ENCODE assay signal across 15 cellular contexts in the genomic region with DNA sequence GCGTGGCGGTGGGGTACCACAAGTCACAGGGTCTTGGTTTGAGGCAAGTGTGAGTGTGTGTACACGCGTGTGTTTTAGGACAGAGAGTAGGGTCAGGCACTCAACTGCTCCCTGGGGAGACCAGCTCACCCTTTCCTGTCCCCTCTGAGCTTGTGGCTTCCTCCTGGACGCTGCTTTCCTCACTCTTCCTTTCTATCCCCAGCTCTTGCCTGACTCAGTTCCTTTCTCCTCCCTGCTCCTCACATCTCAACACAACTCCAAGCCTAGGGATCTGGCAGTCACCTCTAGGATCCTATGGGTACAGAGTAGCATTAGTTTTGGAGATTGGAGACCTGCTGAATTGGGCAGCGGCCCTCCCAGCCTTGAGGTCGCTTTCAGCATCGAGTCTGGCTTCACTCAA. TPM values are rescaled to one million over a fixed set of nuclear protein-coding genes. Genes with fewer than 3 reads are reported as not detected.
DNase-seq lines count a peak whose midpoint lies in the region; ATAC-seq and TF ChIP-seq lines count a peak whose summit lies in the region.
"Had no signal": no experiment of that assay in that cellular context is flagged by ENCODE, and none has a peak within 500 bp of the region (broad histone marks: within the 10 kb centered on the region; RNA-seq: fewer than 3 reads in every experiment).

No MANE protein-coding gene starts in this region.

- peak overlapping the region in 1 of 2 donors; percentile 53 for H3K4me3 ChIP-seq in neuronal stem cell (ENCODE audit: low read length in 2 of 2)
- H3K4me3 ChIP-seq in uterus: no peak overlapping the region

- H3K36me3 ChIP-seq in neuronal stem cell (replicated peaks in 1 of 2; ENCODE audit: control insufficient read depth in 2 of 2, insufficient read depth in 2 of 2, low read length in 2 of 2) (peaks cover 2 to 15% of the 10 kb centered on the region in 2 donors), uterus (no peaks in the 10 kb centered on the region)

- no peak overlapping the region for H2BK120ac ChIP-seq in neuronal stem cell (ENCODE audit: low read depth, low read length)

- no peaks in the 10 kb centered on the region for H3K9me3 ChIP-seq in neuronal stem cell (replicated peaks in 1 of 2; ENCODE audit: control insufficient read depth in 2 of 2, insufficient read depth in 1 of 2, low read depth in 1 of 2, low read length in 2 of 2)
- no peaks in the 10 kb centered on the region for H3K9me3 ChIP-seq in uterus

- peaks cover 10% of the 10 kb centered on the region for H3K79me1 ChIP-seq in neuronal stem cell (ENCODE audit: low read depth, low read length)

- no peak overlapping the region for H3K4me2 ChIP-seq in neuronal stem cell (ENCODE audit: insufficient read depth, low read length, poor library complexity, severe bottlenecking)

- H4K91ac ChIP-seq in neuronal stem cell (ENCODE audit: low read depth, low read length, poor library complexity): no peak overlapping the region

- H4K8ac ChIP-seq in neuronal stem cell (ENCODE audit: low read depth, low read length): no peak overlapping the region

- H3K36me3 Mint-ChIP-seq in natural killer cell treated with Interleukin-12 subunit alpha and Interleukin-12 subunit beta and Interleukin-15 and Interleukin-18, amount 100 ng/mL, for 72 hours: no peaks in the 10 kb centered on the region
- H3K36me3 Mint-ChIP-seq in natural killer cell: no peaks in the 10 kb centered on the region
- peaks cover 53% of the 10 kb centered on the region for H3K36me3 Mint-ChIP-seq in effector memory CD8-positive, alpha-beta T cell (ENCODE audit: insufficient read depth)

- H3K4me1 Mint-ChIP-seq in natural killer cell treated with Interleukin-12 subunit alpha and Interleukin-12 subunit beta and Interleukin-15 and Interleukin-18, amount 100 ng/mL, for 72 hours (ENCODE audit: low read depth in 2 of 2): peaks cover 59 to 68% of the 10 kb centered on the region in 2 donors
- peaks cover 68 to 85% of the 10 kb centered on the region in 2 donors for H3K4me1 Mint-ChIP-seq in natural killer cell
- peaks cover 70 to 83% of the 10 kb centered on the region in 2 donors for H3K4me1 Mint-ChIP-seq in effector memory CD8-positive, alpha-beta T cell (ENCODE audit: low read depth in 2 of 2)

- H3K9me3 Mint-ChIP-seq in natural killer cell treated with Interleukin-12 subunit alpha and Interleukin-12 subunit beta and Interleukin-15 and Interleukin-18, amount 100 ng/mL, for 72 hours: no peaks in the 10 kb centered on the region
- no peaks in the 10 kb centered on the region for H3K9me3 Mint-ChIP-seq in natural killer cell
- no peaks in the 10 kb centered on the region for H3K9me3 Mint-ChIP-seq in effector memory CD8-positive, alpha-beta T cell
- H3K9me3 Mint-ChIP-seq: dendritic cell treated with granulocyte-macrophage colony-stimulating factor and Interleukin-4, amounts not matched to agents 40 ng/mL and 50 ng/mL, for 4 days had no signal

- H3K27ac ChIP-seq in neuronal stem cell (replicated peaks; ENCODE audit: low read length) (no peak overlapping the region), uterus (peak overlapping the region; percentile 92 to 99)

- H3K14ac ChIP-seq in neuronal stem cell (ENCODE audit: low read length): no peak overlapping the region

- TF ChIP-seq POLR2A in uterus (IDR thresholded peaks at IDR 0.05): no peak

- DNase-seq in natural killer cell treated with Interleukin-12 subunit alpha and Interleukin-12 subunit beta and Interleukin-15 and Interleukin-18, amount 100 ng/mL, for 72 hours (ENCODE audit: low spot score): no peak
- DNase-seq in natural killer cell (no peak), neuronal stem cell (ENCODE audit: low spot score) (no peak), uterus (no peak), NCI-H2196 treated with DMSO at 0.1 percent for 48 hours (lab: John Stamatoyannopoulos, UW; ENCODE audit: unreplicated experiment) (no peak), ureter (ENCODE audit: low spot score) (no peak)
- no peak for DNase-seq in effector memory CD8-positive, alpha-beta T cell
- DNase-seq: activated CD8-positive, alpha-beta memory T cell treated with anti-CD3 and anti-CD28 coated beads for 24 hours; GDM1; GOT3; hippocampal formation; NCI-H2029 treated with DMSO at 0.1 percent for 48 hours; retina had no signal

- no CpG with 5 or more reads among the region's 8 CpGs for WGBS in neuronal stem cell (ENCODE audit: extremely low coverage in 2 of 2, insufficient read length in 2 of 2, insufficient replicate concordance in 1 of 2), 2 donors

- H2BK12ac ChIP-seq in neuronal stem cell (ENCODE audit: low read length): no peak overlapping the region

- peak overlapping the region; percentile 12 for H2AK5ac ChIP-seq in neuronal stem cell (ENCODE audit: low read depth, low read length)

- H2AFZ ChIP-seq in neuronal stem cell (ENCODE audit: low read length): no peak overlapping the region

- intact Hi-C loops in natural killer cell (cut with micrococcal nuclease): no loop called here
- intact Hi-C loops in uterus (cut with DNase I; ENCODE audit: low total_unique reads): no loop called here

- H3K4ac ChIP-seq in neuronal stem cell (ENCODE audit: low read length): no peak overlapping the region

- no peak overlapping the region for H3K23ac ChIP-seq in neuronal stem cell (ENCODE audit: low read depth, low read length, poor library complexity)

- H3K27me3 ChIP-seq in neuronal stem cell (ENCODE audit: control insufficient read depth in 3 of 3, insufficient read depth in 3 of 3, low read depth in 1 of 3, low read length in 3 of 3) (peaks cover 0 to 6% (median 0%) of the 10 kb centered on the region in 3 experiments), uterus (no peaks in the 10 kb centered on the region)

- peaks cover 26 to 27% of the 10 kb centered on the region in 2 donors for H3K27me3 Mint-ChIP-seq in natural killer cell treated with Interleukin-12 subunit alpha and Interleukin-12 subunit beta and Interleukin-15 and Interleukin-18, amount 100 ng/mL, for 72 hours
- peaks cover 3 to 11% of the 10 kb centered on the region in 2 donors for H3K27me3 Mint-ChIP-seq in natural killer cell (ENCODE audit: low read depth in 2 of 2)
- no peaks in the 10 kb centered on the region for H3K27me3 Mint-ChIP-seq in effector memory CD8-positive, alpha-beta T cell

- H2BK15ac ChIP-seq in neuronal stem cell (ENCODE audit: low read length): no peak overlapping the region

- no peak overlapping the region for H3K9ac ChIP-seq in neuronal stem cell (ENCODE audit: low read depth, low read length, poor library complexity)

- no peak for ATAC-seq in natural killer cell treated with Interleukin-12 subunit alpha and Interleukin-12 subunit beta and Interleukin-15 and Interleukin-18, amount 100 ng/mL, for 72 hours
- ATAC-seq in natural killer cell: no peak
- no peak for ATAC-seq in effector memory CD8-positive, alpha-beta T cell (replicated peaks)
- ATAC-seq in GM18907 (IDR thresholded peaks at IDR 0.05; ENCODE audit: unreplicated experiment): no peak

- H3K4me1 ChIP-seq in neuronal stem cell (ENCODE audit: control insufficient read depth in 2 of 2, insufficient read depth in 1 of 2, low read depth in 1 of 2, low read length in 2 of 2) (peaks cover 21 to 26% of the 10 kb centered on the region in 2 donors), uterus (peaks cover 5 to 16% of the 10 kb centered on the region in 2 donors)

- TF ChIP-seq CTCF in natural killer cell (IDR thresholded peaks at IDR 0.05) (no peak), uterus (IDR thresholded peaks at IDR 0.05) (no peak)

- peak overlapping the region; percentile 57 for H3K4me3 Mint-ChIP-seq in natural killer cell treated with Interleukin-12 subunit alpha and Interleukin-12 subunit beta and Interleukin-15 and Interleukin-18, amount 100 ng/mL, for 72 hours
- H3K4me3 Mint-ChIP-seq in natural killer cell: no peak overlapping the region
- peak overlapping the region; percentile 82 to 89 for H3K4me3 Mint-ChIP-seq in effector memory CD8-positive, alpha-beta T cell
- H3K4me3 Mint-ChIP-seq: dendritic cell treated with granulocyte-macrophage colony-stimulating factor and Interleukin-4, amounts not matched to agents 40 ng/mL and 50 ng/mL, for 4 days had no signal

- no peak overlapping the region for H2BK5ac ChIP-seq in neuronal stem cell (ENCODE audit: low read length)

- H3K18ac ChIP-seq in neuronal stem cell (ENCODE audit: low read length): no peak overlapping the region

- H3K27ac Mint-ChIP-seq in natural killer cell treated with Interleukin-12 subunit alpha and Interleukin-12 subunit beta and Interleukin-15 and Interleukin-18, amount 100 ng/mL, for 72 hours: no peak overlapping the region
- peak overlapping the region in 1 of 2 donors; percentile 70 for H3K27ac Mint-ChIP-seq in natural killer cell
- peak overlapping the region; percentile 29 to 71 for H3K27ac Mint-ChIP-seq in effector memory CD8-positive, alpha-beta T cell
- H3K27ac Mint-ChIP-seq: dendritic cell treated with granulocyte-macrophage colony-stimulating factor and Interleukin-4, amounts not matched to agents 40 ng/mL and 50 ng/mL, for 4 days had no signal

RNA-seq across cellular contexts. Expression of a gene that starts 4.1 kb away (rescaled TPM):
- 1 to 10 TPM; 1.4 to 3.3 TPM for total RNA-seq in natural killer cell treated with Interleukin-12 subunit alpha and Interleukin-12 subunit beta and Interleukin-15 and Interleukin-18, amount 100 ng/mL, for 72 hours
- total RNA-seq in natural killer cell (10 to 100 TPM in 2 of 3 donors, 1 to 10 TPM in 1; 9.8 to 13.4 (median 10.3) TPM), uterus (10 to 100 TPM in 1 of 4 donors, 1 to 10 TPM in 2, under 1 TPM in 1; 0.77 to 19.3 (median 7.4) TPM), ureter (1.4 TPM)
- 3.4 TPM for polyA plus RNA-seq in neuronal stem cell (2013, experiment 1 of 2)
- 3.3 TPM for polyA plus RNA-seq in neuronal stem cell (2013, experiment 2 of 2)

RNA-seq across cellular contexts. Expression of a gene that starts 15.9 kb away (rescaled TPM):
- 10 to 100 TPM; 25.7 to 46.4 TPM for total RNA-seq in natural killer cell treated with Interleukin-12 subunit alpha and Interleukin-12 subunit beta and Interleukin-15 and Interleukin-18, amount 100 ng/mL, for 72 hours
- total RNA-seq in natural killer cell (10 to 100 TPM; 45.8 to 63.7 (median 60.5) TPM), uterus (10 to 100 TPM in 3 of 4 donors, 1 to 10 TPM in 1; 8.7 to 65.6 (median 31.3) TPM), ureter (57.9 TPM)
- polyA plus RNA-seq in neuronal stem cell (2013, experiment 1 of 2): 11.9 TPM
- polyA plus RNA-seq in neuronal stem cell (2013, experiment 2 of 2): 10.9 TPM

RNA-seq across cellular contexts. Expression of a gene that starts 22.5 kb away (rescaled TPM):
- 10 to 100 TPM; 25.9 to 47.8 TPM for total RNA-seq in natural killer cell treated with Interleukin-12 subunit alpha and Interleukin-12 subunit beta and Interleukin-15 and Interleukin-18, amount 100 ng/mL, for 72 hours
- total RNA-seq in natural killer cell (10 to 100 TPM; 30.2 to 47.1 (median 37.3) TPM), uterus (10 to 100 TPM in 2 of 4 donors, 1 to 10 TPM in 2; 2.6 to 37.3 (median 11.6) TPM), ureter (26.1 TPM)
- 29.1 TPM for polyA plus RNA-seq in neuronal stem cell (2013, experiment 1 of 2)
- polyA plus RNA-seq in neuronal stem cell (2013, experiment 2 of 2): 29.1 TPM

RNA-seq across cellular contexts. Expression of a gene that starts 32.4 kb away (rescaled TPM):
- total RNA-seq in natural killer cell treated with Interleukin-12 subunit alpha and Interleukin-12 subunit beta and Interleukin-15 and Interleukin-18, amount 100 ng/mL, for 72 hours: 100 to 1,000 TPM; 317 to 378 TPM
- 100 to 1,000 TPM; 222 to 245 (median 233) TPM for total RNA-seq in natural killer cell
- 114 TPM for polyA plus RNA-seq in neuronal stem cell (2013, experiment 1 of 2)
- polyA plus RNA-seq in neuronal stem cell (2013, experiment 2 of 2): 112 TPM
- 100 to 1,000 TPM in 1 of 4 donors, 10 to 100 TPM in 3; 15.9 to 180 (median 77.1) TPM for total RNA-seq in uterus
- 124 TPM for total RNA-seq in ureter

RNA-seq across cellular contexts. Expression of a gene that starts 34.6 kb away (rescaled TPM):
- total RNA-seq in natural killer cell treated with Interleukin-12 subunit alpha and Interleukin-12 subunit beta and Interleukin-15 and Interleukin-18, amount 100 ng/mL, for 72 hours: 10 to 100 TPM; 79.5 to 88.8 TPM
- total RNA-seq in natural killer cell (100 to 1,000 TPM; 314 to 359 (median 342) TPM), uterus (1 to 10 TPM in 2 of 4 donors, not detected in 2; 1.3 to 2.5 TPM), ureter (3.6 TPM)
- 0.36 TPM for polyA plus RNA-seq in neuronal stem cell (2013, experiment 1 of 2)
- 0.53 TPM for polyA plus RNA-seq in neuronal stem cell (2013, experiment 2 of 2)

Comparison
In these comparisons a context has a peak if more than half of its experiments do, and no peak if none do; other contexts are left out.
1. H3K27ac Mint-ChIP-seq: peak in effector memory CD8-positive, alpha-beta T cell (2 of 2); none in natural killer cell treated with Interleukin-12 subunit alpha and Interleukin-12 subunit beta and Interleukin-15 and Interleukin-18, amount 100 ng/mL, for 72 hours (0 of 2).